9 cellular contexts compared by ENCODE assay signal in genomic region chr12:124508323-124509096, GRCh38. TPM values are rescaled to one million over a fixed set of nuclear protein-coding genes. Genes with fewer than 3 reads are reported as not detected.
DNase-seq lines count a peak whose midpoint lies in the region; ATAC-seq and TF ChIP-seq lines count a peak whose summit lies in the region.
"Had no signal": no experiment of that assay in that cellular context is flagged by ENCODE, and none has a peak within 500 bp of the region (broad histone marks: within the 10 kb centered on the region; RNA-seq: fewer than 3 reads in every experiment).

No MANE protein-coding gene starts in this region.

- CTCF ChIA-PET in activated CD4-positive, alpha-beta memory T cell treated with anti-CD3 and anti-CD28 coated beads, Interleukin-2, amount 10 ng/mL, durations not matched to agents 7 days and 5 days (lab: Charles Lee), result no interaction called here

- H3K27me3 ChIP-seq in WERI-Rb-1 (ENCODE audit: insufficient read depth, low read depth, severe bottlenecking) (no peaks in the 10 kb centered on the region), thymus (ENCODE audit: control insufficient read depth, insufficient read depth) (no peaks in the 10 kb centered on the region)

- TF ChIP-seq CTCF in WERI-Rb-1 (IDR thresholded peaks at IDR 0.05; ENCODE audit: low read depth, low read length), result peak; percentile 41

- H3K4me3 ChIP-seq in WERI-Rb-1 (ENCODE audit: low read depth, low read length) (no peak overlapping the region), thymus (ENCODE audit: low read length) (no peak overlapping the region)

- H3K27ac ChIP-seq in WERI-Rb-1 (no peak overlapping the region), thymus (ENCODE audit: low read depth) (peak overlapping the region; percentile 53)

- H3K36me3 ChIP-seq in WERI-Rb-1 (peaks cover 32% of the 10 kb centered on the region), thymus (ENCODE audit: control insufficient read depth, insufficient read depth) (peaks cover 11% of the 10 kb centered on the region)

- no peak for ATAC-seq in HG03039 (IDR thresholded peaks at IDR 0.05; ENCODE audit: unreplicated experiment)

- peaks cover 14% of the 10 kb centered on the region for H3K4me1 ChIP-seq in thymus (ENCODE audit: control insufficient read depth, insufficient read depth, low read length)

- H3K4me3 Mint-ChIP-seq in activated CD4-positive, alpha-beta memory T cell treated with anti-CD3 and anti-CD28 coated beads, Interleukin-2, amount 10 ng/mL, durations not matched to agents 7 days and 5 days, result no peak overlapping the region
- H3K4me3 Mint-ChIP-seq: T-helper 1 cell treated with Interleukin-12 subunit alpha and Interleukin-12 subunit beta and Interleukin-4 antibody, amounts not matched to agents 30 μg/mL and 1 μg/mL, for 36 hours had no signal

- no peaks in the 10 kb centered on the region for H3K9me3 Mint-ChIP-seq in activated CD4-positive, alpha-beta memory T cell treated with anti-CD3 and anti-CD28 coated beads, Interleukin-2, amount 10 ng/mL, durations not matched to agents 7 days and 5 days
- H3K9me3 Mint-ChIP-seq: T-helper 1 cell treated with Interleukin-12 subunit alpha and Interleukin-12 subunit beta and Interleukin-4 antibody, amounts not matched to agents 30 μg/mL and 1 μg/mL, for 36 hours had no signal

- H3K27ac Mint-ChIP-seq in activated CD4-positive, alpha-beta memory T cell treated with anti-CD3 and anti-CD28 coated beads, Interleukin-2, amount 10 ng/mL, durations not matched to agents 7 days and 5 days, result no peak overlapping the region
- H3K27ac Mint-ChIP-seq: T-helper 1 cell treated with Interleukin-12 subunit alpha and Interleukin-12 subunit beta and Interleukin-4 antibody, amounts not matched to agents 30 μg/mL and 1 μg/mL, for 36 hours had no signal

- POLR2A ChIA-PET in activated CD4-positive, alpha-beta memory T cell treated with anti-CD3 and anti-CD28 coated beads, Interleukin-2, amount 10 ng/mL, durations not matched to agents 7 days and 5 days (lab: Charles Lee), result no interaction called here

- no peaks in the 10 kb centered on the region for H3K4me1 Mint-ChIP-seq in activated CD4-positive, alpha-beta memory T cell treated with anti-CD3 and anti-CD28 coated beads, Interleukin-2, amount 10 ng/mL, durations not matched to agents 7 days and 5 days

- 68% methylated on average over 21 of the region's 21 CpGs for WGBS in thymus

- H3K36me3 Mint-ChIP-seq in activated CD4-positive, alpha-beta memory T cell treated with anti-CD3 and anti-CD28 coated beads, Interleukin-2, amount 10 ng/mL, durations not matched to agents 7 days and 5 days (ENCODE audit: low read depth), result no peaks in the 10 kb centered on the region

- H3K9me3 ChIP-seq in WERI-Rb-1 (ENCODE audit: severe bottlenecking), result no peaks in the 10 kb centered on the region
- no peaks in the 10 kb centered on the region for H3K9me3 ChIP-seq in thymus (ENCODE audit: control insufficient read depth)

- no peaks in the 10 kb centered on the region for H3K27me3 Mint-ChIP-seq in activated CD4-positive, alpha-beta memory T cell treated with anti-CD3 and anti-CD28 coated beads, Interleukin-2, amount 10 ng/mL, durations not matched to agents 7 days and 5 days

- peak; percentile 6 for DNase-seq in SIG-M5 treated with dmso at 0.1 percent for 504 hours (lab: John Stamatoyannopoulos, UW; ENCODE audit: unreplicated experiment)
- no peak for DNase-seq in SIG-M5 (lab: John Stamatoyannopoulos, UW)
- peak; percentile 44 for DNase-seq in WERI-Rb-1
- DNase-seq in iris pigment epithelial cell (ENCODE audit: low read depth), result peak; percentile 35
- DNase-seq in globus pallidus (ENCODE audit: low spot score), result no peak
- DNase-seq in activated CD4-positive, alpha-beta memory T cell treated with anti-CD3 and anti-CD28 coated beads, Interleukin-2, amount 10 ng/mL, durations not matched to agents 7 days and 5 days, result no peak

RNA-seq across cellular contexts. Expression of gene NCOR2, which starts 58.9 kb away (rescaled TPM):
- polyA plus RNA-seq in thymus, result 48.2 TPM
- 10 to 100 TPM; 88.9 to 90.8 TPM for total RNA-seq in activated CD4-positive, alpha-beta memory T cell treated with anti-CD3 and anti-CD28 coated beads, Interleukin-2, amount 10 ng/mL, durations not matched to agents 7 days and 5 days

Comparison
In these comparisons a context has a peak if more than half of its experiments do, and no peak if none do; other contexts are left out.
1. DNase-seq: peak in SIG-M5 treated with dmso at 0.1 percent for 504 hours (single experiment), WERI-Rb-1 (single experiment) and iris pigment epithelial cell (single experiment); none in SIG-M5 (single experiment), globus pallidus (single experiment) and activated CD4-positive, alpha-beta memory T cell treated with anti-CD3 and anti-CD28 coated beads, Interleukin-2, amount 10 ng/mL, durations not matched to agents 7 days and 5 days (single experiment).